Comparison of ENCODE assay signal across 18 cellular contexts in genomic region chr19:10220695-10221094, GRCh38. TPM values are rescaled to one million over a fixed set of nuclear protein-coding genes. Genes with fewer than 3 reads are reported as not detected.
A peak's percentile ranks its signal among the peaks of the same experiment; 100 is the strongest.
DNase-seq lines count a peak whose midpoint lies in the region; ATAC-seq and TF ChIP-seq lines count a peak whose summit lies in the region.
"Had no signal": no experiment of that assay in that cellular context is flagged by ENCODE, and none has a peak within 500 bp of the region (broad histone marks: within the 10 kb centered on the region; RNA-seq: fewer than 3 reads in every experiment).

No MANE protein-coding gene starts in this region.

- DNase-seq in T-helper 17 cell = no peak
- peak; percentile 23 for DNase-seq in osteoblast (ENCODE audit: insufficient read length, low spot score, missing footprints)
- DNase-seq in stimulated activated CD4-positive, alpha-beta T cell treated with anti-CD3 and anti-CD28 coated beads, Interleukin-4, amount 100 ng/mL, for 1 hour = no peak
- no peak for DNase-seq in HAP-1 (ENCODE audit: low spot score in 2 of 2)
- DNase-seq: ACHN, C1 segment of cervical spinal cord, KBM-7, NCI-H1417 treated with DMSO at 0.1 percent for 48 hours, NCI-H187 treated with DMSO at 0.1 percent for 48 hours, NCI-H2227 treated with DMSO at 0.1 percent for 48 hours, NCI-H524, NCI-H82, SJCRH30, T-helper 2 cell had no signal

- in situ Hi-C loops in HAP-1 (cut with MboI; ENCODE audit: low sequenced_read_pairs) = no loop called here

- H3K4me2 ChIP-seq in KMS-11 = peak overlapping the region; percentile 98
- no peak overlapping the region for H3K4me2 ChIP-seq in osteoblast (ENCODE audit: insufficient read depth, low read length)
- H3K4me2 ChIP-seq: PC-9 had no signal

- no peaks in the 10 kb centered on the region for H3K9me3 ChIP-seq in T-helper 17 cell (ENCODE audit: control insufficient read depth, low read length, poor library complexity, severe bottlenecking)
- H3K9me3 ChIP-seq in osteoblast (ENCODE audit: low read depth, low read length) = no peaks in the 10 kb centered on the region
- no peaks in the 10 kb centered on the region for H3K9me3 ChIP-seq in HAP-1
- H3K9me3 ChIP-seq: SJCRH30 had no signal

- peak overlapping the region; percentile 68; the same call in 1 of the 2 replicates for H3K9ac ChIP-seq in KMS-11

- H3K27ac ChIP-seq in KMS-11 = peak overlapping the region; percentile 97
- no peak overlapping the region for H3K27ac ChIP-seq in osteoblast (ENCODE audit: low read depth, low read length)
- H3K27ac ChIP-seq: PC-9, SJCRH30 had no signal

- H3K27me3 ChIP-seq in KMS-11 (ENCODE audit: insufficient read depth, low read depth) = no peaks in the 10 kb centered on the region
- no peaks in the 10 kb centered on the region for H3K27me3 ChIP-seq in osteoblast (ENCODE audit: insufficient read depth, low read length)
- no peaks in the 10 kb centered on the region for H3K27me3 ChIP-seq in HAP-1 (ENCODE audit: low read depth)
- H3K27me3 ChIP-seq: SJCRH30 had no signal

- H4K20me1 ChIP-seq in KMS-11 (ENCODE audit: insufficient read depth) (no peaks in the 10 kb centered on the region), osteoblast (ENCODE audit: insufficient read depth, low read length) (peaks cover under 1% of the 10 kb centered on the region)

- H3K4me1 Mint-ChIP-seq in T-helper 17 cell = peaks cover 11% of the 10 kb centered on the region

- H3K4me3 ChIP-seq in KMS-11 (IDR thresholded peaks at IDR 0.05; ENCODE audit: insufficient read depth, low read depth, low read length) (no peak overlapping the region), osteoblast (ENCODE audit: insufficient read depth, low read length) (no peak overlapping the region), HAP-1 (no peak overlapping the region)
- H3K4me3 ChIP-seq: PC-9, SJCRH30 had no signal

- H2AFZ ChIP-seq in KMS-11 (ENCODE audit: low read depth) (no peak overlapping the region), osteoblast (ENCODE audit: low read length) (no peak overlapping the region)
- H2AFZ ChIP-seq: PC-9 had no signal

- peaks cover 24% of the 10 kb centered on the region; the same call in 1 of the 2 replicates for H3K79me2 ChIP-seq in KMS-11 (ENCODE audit: insufficient read depth, low read depth)
- peaks cover 5% of the 10 kb centered on the region for H3K79me2 ChIP-seq in osteoblast (ENCODE audit: insufficient read depth, low read length)

- H3K27ac Mint-ChIP-seq in T-helper 17 cell = peak overlapping the region; percentile 87

- TF ChIP-seq CTCF in KMS-11 (conservative IDR thresholded peaks at IDR 0.05; ENCODE audit: low read depth, low read length) (no peak), osteoblast (IDR thresholded peaks at IDR 0.05; ENCODE audit: extremely low read depth, low read depth, low read length) (no peak)

- peaks cover 7% of the 10 kb centered on the region for H3K36me3 Mint-ChIP-seq in T-helper 17 cell (ENCODE audit: low read depth)

- ATAC-seq in T-helper 17 cell (no peak), GM19463 (IDR thresholded peaks at IDR 0.05; ENCODE audit: unreplicated experiment) (no peak)
- ATAC-seq: HCT116 had no signal

- H3K27me3 Mint-ChIP-seq in T-helper 17 cell = no peaks in the 10 kb centered on the region

- H3K4me1 ChIP-seq in KMS-11 (ENCODE audit: low read depth, poor library complexity, severe bottlenecking) (peaks cover 85% of the 10 kb centered on the region), osteoblast (ENCODE audit: insufficient read depth, low read length) (no peaks in the 10 kb centered on the region), HAP-1 (no peaks in the 10 kb centered on the region)
- H3K4me1 ChIP-seq: SJCRH30 had no signal

- H3K4me3 Mint-ChIP-seq in T-helper 17 cell = no peak overlapping the region

- H3K36me3 ChIP-seq in KMS-11 (ENCODE audit: insufficient read depth) (no peaks in the 10 kb centered on the region), osteoblast (ENCODE audit: insufficient read depth, low read length) (peaks cover 4% of the 10 kb centered on the region), HAP-1 (replicated peaks) (no peaks in the 10 kb centered on the region)
- H3K36me3 ChIP-seq: SJCRH30 had no signal

RNA-seq across cellular contexts. Expression of gene S1PR2, which starts 10.4 kb away (rescaled TPM):
- total RNA-seq in T-helper 17 cell (10 to 100 TPM; 14.2 to 18.1 TPM), osteoblast (9.4 and 14.1 TPM in 2 replicates)

RNA-seq across cellular contexts. Expression of gene DNMT1, which starts 25.9 kb away (rescaled TPM):
- total RNA-seq in T-helper 17 cell (100 to 1,000 TPM; 204 to 229 TPM), osteoblast (24.2 and 33.7 TPM in 2 replicates)

RNA-seq across cellular contexts. Expression of gene MRPL4, which starts 31.3 kb away (rescaled TPM):
- total RNA-seq in T-helper 17 cell (10 to 100 TPM; 33.8 to 44.2 TPM), osteoblast (37.1 and 37.3 TPM in 2 replicates)

RNA-seq across cellular contexts. Expression of gene ICAM1, which starts 50.2 kb away (rescaled TPM):
- total RNA-seq in T-helper 17 cell = 10 to 100 TPM; 18.7 to 28.1 TPM
- 25.6 and 35.5 TPM in 2 replicates for total RNA-seq in osteoblast
